ENCODE assay signal across 16 cellular contexts in the genomic region with DNA sequence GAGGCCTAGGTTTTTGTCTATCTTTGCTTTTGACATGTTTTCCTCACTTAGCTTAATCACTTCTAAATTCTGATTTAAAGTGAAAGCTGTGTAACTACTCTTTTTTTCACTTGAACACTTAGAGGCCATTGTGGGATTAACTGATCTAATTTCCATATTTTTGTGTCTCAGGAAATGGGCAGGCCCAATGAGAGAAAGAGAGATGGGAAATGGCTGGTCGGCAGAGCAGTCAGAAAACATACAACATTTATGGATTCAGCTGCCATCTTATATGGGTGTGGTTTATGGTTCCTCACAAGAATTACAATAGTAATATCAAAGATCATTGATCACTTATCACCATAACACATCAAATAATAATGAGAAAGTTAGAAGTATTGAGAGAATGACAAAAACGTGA.
A peak's percentile ranks its signal among the peaks of the same experiment; 100 is the strongest.
DNase-seq lines count a peak whose midpoint lies in the region; ATAC-seq lines count a peak whose summit lies in the region.
"Had no signal": no experiment of that assay in that cellular context is flagged by ENCODE, and none has a peak within 500 bp of the region (broad histone marks: within the 10 kb centered on the region; RNA-seq: fewer than 3 reads in every experiment).

No MANE protein-coding gene starts in this region.

- H3K4me3 Mint-ChIP-seq in activated CD4-positive, alpha-beta T cell treated with anti-CD3 and anti-CD28 coated beads, Interleukin-2, amount 10 ng/mL, durations not matched to agents 24 days and 14 days: peak overlapping the region; percentile 28
- H3K4me3 Mint-ChIP-seq in activated naive CD4-positive, alpha-beta T cell treated with anti-CD3 and anti-CD28 coated beads, Interleukin-2, amount 50 U/mL, for 24 hours: no peak overlapping the region
- H3K4me3 Mint-ChIP-seq in T-cell: peak overlapping the region in 1 of 3 donors; percentile 22

- peaks cover 27% of the 10 kb centered on the region for H3K9me3 Mint-ChIP-seq in activated CD4-positive, alpha-beta T cell treated with anti-CD3 and anti-CD28 coated beads, Interleukin-2, amount 10 ng/mL, durations not matched to agents 24 days and 14 days
- peaks cover 12% of the 10 kb centered on the region for H3K9me3 Mint-ChIP-seq in activated naive CD4-positive, alpha-beta T cell treated with anti-CD3 and anti-CD28 coated beads, Interleukin-2, amount 50 U/mL, for 24 hours
- H3K9me3 Mint-ChIP-seq in T-cell: peaks cover 0 to 7% (median 5%) of the 10 kb centered on the region in 3 donors

- ATAC-seq in T-cell (replicated peaks in 1 of 4): no peak
- no peak for ATAC-seq in left cardiac atrium
- ATAC-seq: K562 had no signal

- POLR2A ChIA-PET in T-cell (lab: Charles Lee): no interaction called here

- intact Hi-C loops in activated CD4-positive, alpha-beta T cell treated with anti-CD3 and anti-CD28 coated beads, Interleukin-2, amount 10 ng/mL, durations not matched to agents 24 days and 14 days (cut with micrococcal nuclease): no loop called here
- intact Hi-C loops in left cardiac atrium (cut with DNase I): no loop called here

- H3K4me1 Mint-ChIP-seq in activated CD4-positive, alpha-beta T cell treated with anti-CD3 and anti-CD28 coated beads, Interleukin-2, amount 10 ng/mL, durations not matched to agents 24 days and 14 days: peaks cover 33% of the 10 kb centered on the region
- H3K4me1 Mint-ChIP-seq in activated naive CD4-positive, alpha-beta T cell treated with anti-CD3 and anti-CD28 coated beads, Interleukin-2, amount 50 U/mL, for 24 hours: peaks cover 40% of the 10 kb centered on the region
- peaks cover 33 to 40% (median 34%) of the 10 kb centered on the region in 3 donors for H3K4me1 Mint-ChIP-seq in T-cell

- peak overlapping the region; percentile 17 for H3K27ac Mint-ChIP-seq in activated CD4-positive, alpha-beta T cell treated with anti-CD3 and anti-CD28 coated beads, Interleukin-2, amount 10 ng/mL, durations not matched to agents 24 days and 14 days
- H3K27ac Mint-ChIP-seq in activated naive CD4-positive, alpha-beta T cell treated with anti-CD3 and anti-CD28 coated beads, Interleukin-2, amount 50 U/mL, for 24 hours: peak overlapping the region; percentile 13
- H3K27ac Mint-ChIP-seq in T-cell: peak overlapping the region; percentile 22 to 29

- H3K36me3 Mint-ChIP-seq in activated CD4-positive, alpha-beta T cell treated with anti-CD3 and anti-CD28 coated beads, Interleukin-2, amount 10 ng/mL, durations not matched to agents 24 days and 14 days (ENCODE audit: low read depth): peaks cover 20% of the 10 kb centered on the region
- H3K36me3 Mint-ChIP-seq in activated naive CD4-positive, alpha-beta T cell treated with anti-CD3 and anti-CD28 coated beads, Interleukin-2, amount 50 U/mL, for 24 hours: peaks cover 2% of the 10 kb centered on the region
- peaks cover 2% of the 10 kb centered on the region for H3K36me3 Mint-ChIP-seq in T-cell

- CTCF ChIA-PET in T-cell (lab: Charles Lee): no interaction called here

- no peak for DNase-seq in activated CD4-positive, alpha-beta T cell treated with anti-CD3 and anti-CD28 coated beads, Interleukin-2, amount 10 ng/mL, durations not matched to agents 24 days and 14 days
- no peak for DNase-seq in activated CD4-positive, alpha-beta T cell treated with anti-CD3 and anti-CD28 coated beads for 1 hour
- no peak for DNase-seq in activated naive CD4-positive, alpha-beta T cell (lab: John Stamatoyannopoulos, UW)
- no peak for DNase-seq in T-cell
- no peak for DNase-seq in 8988T
- DNase-seq in stimulated activated CD4-positive, alpha-beta T cell treated with anti-CD3 and anti-CD28 coated beads, Interleukin-1b, Interleukin-23, amount 100 ng/mL, for 48 hours: no peak
- no peak for DNase-seq in left cardiac atrium
- DNase-seq: DMS 273 treated with DMSO at 0.1 percent for 48 hours; GF-D8; NCI-H1417 treated with DMSO at 0.1 percent for 48 hours; NCI-H1930; NCI-H526 treated with DMSO at 0.1 percent for 48 hours; NK-92 treated with Interleukin-12 subunit alpha and Interleukin-12 subunit beta, amount 100 ng/mL, for 24 hours; RPMI8226 had no signal

- H3K27me3 Mint-ChIP-seq in activated CD4-positive, alpha-beta T cell treated with anti-CD3 and anti-CD28 coated beads, Interleukin-2, amount 10 ng/mL, durations not matched to agents 24 days and 14 days: no peaks in the 10 kb centered on the region
- no peaks in the 10 kb centered on the region for H3K27me3 Mint-ChIP-seq in activated naive CD4-positive, alpha-beta T cell treated with anti-CD3 and anti-CD28 coated beads, Interleukin-2, amount 50 U/mL, for 24 hours
- H3K27me3 Mint-ChIP-seq in T-cell: no peaks in the 10 kb centered on the region
